Comparison of ENCODE assay signal across 2 cellular contexts in genomic region chr17:82029391-82029790, GRCh38.
TF ChIP-seq lines count a peak whose summit lies in the region.

No MANE protein-coding gene starts in this region.

TF ChIP-seq in GM23338, 12 proteins besides CTCF, POLR2A, EP300 and RAD21:
- TF ChIP-seq STAT1 (IDR thresholded peaks at IDR 0.05; ENCODE audit: unreplicated experiment), result no peak
- no peak for TF ChIP-seq POLR2AphosphoS5 (IDR thresholded peaks at IDR 0.05; ENCODE audit: low read depth)
- no peak for TF ChIP-seq JUNB (IDR thresholded peaks at IDR 0.05; ENCODE audit: unreplicated experiment)
- TF ChIP-seq ZNF114 (CRISPR knock-in tag; IDR thresholded peaks at IDR 0.05), result no peak
- TF ChIP-seq REST (IDR thresholded peaks at IDR 0.05; ENCODE audit: unreplicated experiment), result no peak
- no peak for TF ChIP-seq ZNF331 (CRISPR knock-in tag; IDR thresholded peaks at IDR 0.05; ENCODE audit: low read depth)
- TF ChIP-seq EZH2phosphoT487 (IDR thresholded peaks at IDR 0.05; ENCODE audit: unreplicated experiment), result no peak
- no peak for TF ChIP-seq EZH2 (IDR thresholded peaks at IDR 0.05; ENCODE audit: low read depth, unreplicated experiment)
- no peak for TF ChIP-seq NANOG (IDR thresholded peaks at IDR 0.05; ENCODE audit: borderline replicate concordance)
- TF ChIP-seq ZNF462 (CRISPR knock-in tag; IDR thresholded peaks at IDR 0.05), result no peak
- TF ChIP-seq ETS1 (IDR thresholded peaks at IDR 0.05), result no peak
- TF ChIP-seq CREB1 (CRISPR knock-in tag; IDR thresholded peaks at IDR 0.05; ENCODE audit: low read depth), result no peak

TF ChIP-seq in K562, 482 proteins besides CTCF, POLR2A, EP300 and RAD21:
- TF ChIP-seq GABPA (tag; conservative IDR thresholded peaks at IDR 0.05; ENCODE audit: low read depth) (no peak), SMC3 (conservative IDR thresholded peaks at IDR 0.05; ENCODE audit: insufficient read depth, low read depth, low read length) (no peak), ZNF384 (IDR thresholded peaks at IDR 0.05; ENCODE audit: low read depth, low read length) (no peak), THAP7 (CRISPR knock-in tag; IDR thresholded peaks at IDR 0.05) (no peak), RBM17 (IDR thresholded peaks at IDR 0.05; ENCODE audit: borderline replicate concordance, low read depth, low read length) (no peak), PTRF (tag; IDR thresholded peaks at IDR 0.05) (no peak), PRPF4 (IDR thresholded peaks at IDR 0.05; ENCODE audit: insufficient read depth, low read depth, low read length, poor library complexity, severe bottlenecking) (no peak), DEAF1 (CRISPR knock-in tag; IDR thresholded peaks at IDR 0.05) (no peak), USF1 (CRISPR knock-in tag; IDR thresholded peaks at IDR 0.05) (peak; percentile 30; the same call in 1 of the 2 replicates), ZNF239 (CRISPR knock-in tag; IDR thresholded peaks at IDR 0.05) (no peak), POLR2G (IDR thresholded peaks at IDR 0.05; ENCODE audit: low read depth, low read length) (0 out of 2 replicates have a peak, but pooled peaks have one; percentile 25), ERF (CRISPR knock-in tag; IDR thresholded peaks at IDR 0.05) (no peak), FOSL1 (tag; conservative IDR thresholded peaks at IDR 0.05) (no peak), ZNF589 (CRISPR knock-in tag; IDR thresholded peaks at IDR 0.05; ENCODE audit: low read depth) (no peak), CBX1 (IDR thresholded peaks at IDR 0.05; ENCODE audit: low read depth) (no peak), ZNF318 (IDR thresholded peaks at IDR 0.05; ENCODE audit: borderline replicate concordance in 1 of 2, low read depth in 1 of 2) (no peak), ZNF77 (CRISPR knock-in tag; IDR thresholded peaks at IDR 0.05) (no peak), ETS1 (conservative IDR thresholded peaks at IDR 0.05; ENCODE audit: control insufficient read depth, low read depth, low read length) (no peak), RBM14 (IDR thresholded peaks at IDR 0.05; ENCODE audit: borderline replicate concordance, insufficient read depth, low read depth, low read length) (0 out of 2 replicates have a peak, but pooled peaks have one; percentile 49), ZBTB26 (CRISPR knock-in tag; IDR thresholded peaks at IDR 0.05) (no peak), XRCC4 (IDR thresholded peaks at IDR 0.05; ENCODE audit: extremely low read depth, insufficient read depth, insufficient read length) (no peak)
